20 cellular contexts compared by ENCODE assay signal in the genomic region with DNA sequence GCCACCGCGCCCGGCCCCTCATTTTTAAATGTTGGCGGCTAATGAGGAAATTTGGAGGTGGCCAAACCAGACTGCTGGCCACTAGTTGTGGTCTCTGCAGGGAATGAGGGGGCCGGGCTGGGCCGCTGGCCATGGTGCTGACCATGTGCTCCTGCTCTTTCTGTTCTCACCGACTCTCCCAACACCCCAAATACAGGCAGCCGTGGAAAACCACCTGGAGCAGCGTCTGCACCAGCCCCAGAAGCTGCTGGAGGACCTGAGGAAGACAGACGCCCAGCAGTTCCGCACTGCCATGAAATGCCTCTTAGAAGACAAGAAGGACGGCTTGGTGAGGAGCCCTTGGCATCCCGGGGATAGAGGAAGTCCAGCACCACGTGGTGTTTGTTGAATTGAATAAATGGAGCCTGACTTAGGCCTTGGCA. TPM values are rescaled to one million over a fixed set of nuclear protein-coding genes. Genes with fewer than 3 reads are reported as not detected.
DNase-seq lines count a peak whose midpoint lies in the region; TF ChIP-seq lines count a peak whose summit lies in the region.
"Had no signal": no experiment of that assay in that cellular context is flagged by ENCODE, and none has a peak within 500 bp of the region (broad histone marks: within the 10 kb centered on the region; RNA-seq: fewer than 3 reads in every experiment).

No MANE protein-coding gene starts in this region.

- no peak overlapping the region for H3K27ac Mint-ChIP-seq in nephron progenitor cell
- H3K27ac Mint-ChIP-seq: CD4-positive, alpha-beta T cell; dendritic cell treated with granulocyte-macrophage colony-stimulating factor and Interleukin-4, amounts not matched to agents 40 ng/mL and 50 ng/mL, for 4 days; stimulated activated naive CD8-positive, alpha-beta T cell treated with anti-CD3 and anti-CD28 coated beads, Interleukin-15, amount 100 ng/mL, for 72 hours had no signal

- TF ChIP-seq CTCF in nephron progenitor cell (IDR thresholded peaks at IDR 0.05), result no peak

- no peak for TF ChIP-seq RAD21 in Ishikawa (IDR thresholded peaks at IDR 0.05; ENCODE audit: low read depth)

- no peaks in the 10 kb centered on the region for H3K36me3 Mint-ChIP-seq in nephron progenitor cell (ENCODE audit: low read depth)

- no peaks in the 10 kb centered on the region for H3K9me3 Mint-ChIP-seq in nephron progenitor cell
- H3K9me3 Mint-ChIP-seq: CD4-positive, alpha-beta T cell; dendritic cell treated with granulocyte-macrophage colony-stimulating factor and Interleukin-4, amounts not matched to agents 40 ng/mL and 50 ng/mL, for 4 days; stimulated activated naive CD8-positive, alpha-beta T cell treated with anti-CD3 and anti-CD28 coated beads, Interleukin-15, amount 100 ng/mL, for 72 hours had no signal

- DNase-seq in ELF-1 (ENCODE audit: low read depth, low spot score) (peak; percentile 73), dermis blood vessel endothelial cell (peak; percentile 9), nephron progenitor cell (peak; percentile 78), GM03348 (ENCODE audit: low spot score) (no peak), NOMO-1 treated with dmso at 0.1 percent for 144 hours (lab: John Stamatoyannopoulos, UW; ENCODE audit: unreplicated experiment) (no peak)
- no peak for DNase-seq in activated effector memory CD4-positive, alpha-beta T cell treated with Interleukin-2 at 50 U/mL for 16 hours
- no peak for DNase-seq in stimulated activated CD4-positive, alpha-beta T cell treated with anti-CD3 and anti-CD28 coated beads, Interleukin-1b, Interleukin-23, amount 100 ng/mL, for 48 hours
- DNase-seq: activated naive CD4-positive, alpha-beta T cell treated with anti-CD3 and anti-CD28 coated beads, Interleukin-2, amount 50 U/mL, for 16 hours; caudate nucleus; CD4-positive, alpha-beta T cell; DMS153; heart left ventricle; lower lobe of right lung; NCI-H1436 treated with DMSO at 0.1 percent for 48 hours; spleen had no signal

- H3K27me3 Mint-ChIP-seq in nephron progenitor cell (ENCODE audit: low read depth, poor library complexity), result peaks cover 13% of the 10 kb centered on the region

- H3K4me1 Mint-ChIP-seq in nephron progenitor cell, result no peaks in the 10 kb centered on the region
- H3K4me1 Mint-ChIP-seq: stimulated activated naive CD8-positive, alpha-beta T cell treated with anti-CD3 and anti-CD28 coated beads, Interleukin-15, amount 100 ng/mL, for 72 hours had no signal

- no peak overlapping the region for H3K4me3 Mint-ChIP-seq in nephron progenitor cell
- H3K4me3 Mint-ChIP-seq: CD4-positive, alpha-beta T cell; dendritic cell treated with granulocyte-macrophage colony-stimulating factor and Interleukin-4, amounts not matched to agents 40 ng/mL and 50 ng/mL, for 4 days; stimulated activated naive CD8-positive, alpha-beta T cell treated with anti-CD3 and anti-CD28 coated beads, Interleukin-15, amount 100 ng/mL, for 72 hours had no signal

- no peak for TF ChIP-seq EP300 in Ishikawa (IDR thresholded peaks at IDR 0.05; ENCODE audit: borderline replicate concordance)

TF ChIP-seq in Ishikawa, 13 proteins besides CTCF, POLR2A, EP300 and RAD21:
- TF ChIP-seq, protein P1, sequence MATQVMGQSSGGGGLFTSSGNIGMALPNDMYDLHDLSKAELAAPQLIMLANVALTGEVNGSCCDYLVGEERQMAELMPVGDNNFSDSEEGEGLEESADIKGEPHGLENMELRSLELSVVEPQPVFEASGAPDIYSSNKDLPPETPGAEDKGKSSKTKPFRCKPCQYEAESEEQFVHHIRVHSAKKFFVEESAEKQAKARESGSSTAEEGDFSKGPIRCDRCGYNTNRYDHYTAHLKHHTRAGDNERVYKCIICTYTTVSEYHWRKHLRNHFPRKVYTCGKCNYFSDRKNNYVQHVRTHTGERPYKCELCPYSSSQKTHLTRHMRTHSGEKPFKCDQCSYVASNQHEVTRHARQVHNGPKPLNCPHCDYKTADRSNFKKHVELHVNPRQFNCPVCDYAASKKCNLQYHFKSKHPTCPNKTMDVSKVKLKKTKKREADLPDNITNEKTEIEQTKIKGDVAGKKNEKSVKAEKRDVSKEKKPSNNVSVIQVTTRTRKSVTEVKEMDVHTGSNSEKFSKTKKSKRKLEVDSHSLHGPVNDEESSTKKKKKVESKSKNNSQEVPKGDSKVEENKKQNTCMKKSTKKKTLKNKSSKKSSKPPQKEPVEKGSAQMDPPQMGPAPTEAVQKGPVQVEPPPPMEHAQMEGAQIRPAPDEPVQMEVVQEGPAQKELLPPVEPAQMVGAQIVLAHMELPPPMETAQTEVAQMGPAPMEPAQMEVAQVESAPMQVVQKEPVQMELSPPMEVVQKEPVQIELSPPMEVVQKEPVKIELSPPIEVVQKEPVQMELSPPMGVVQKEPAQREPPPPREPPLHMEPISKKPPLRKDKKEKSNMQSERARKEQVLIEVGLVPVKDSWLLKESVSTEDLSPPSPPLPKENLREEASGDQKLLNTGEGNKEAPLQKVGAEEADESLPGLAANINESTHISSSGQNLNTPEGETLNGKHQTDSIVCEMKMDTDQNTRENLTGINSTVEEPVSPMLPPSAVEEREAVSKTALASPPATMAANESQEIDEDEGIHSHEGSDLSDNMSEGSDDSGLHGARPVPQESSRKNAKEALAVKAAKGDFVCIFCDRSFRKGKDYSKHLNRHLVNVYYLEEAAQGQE (IDR thresholded peaks at IDR 0.05; ENCODE audit: low read depth), result peak; percentile 95
- TF ChIP-seq, protein P2, sequence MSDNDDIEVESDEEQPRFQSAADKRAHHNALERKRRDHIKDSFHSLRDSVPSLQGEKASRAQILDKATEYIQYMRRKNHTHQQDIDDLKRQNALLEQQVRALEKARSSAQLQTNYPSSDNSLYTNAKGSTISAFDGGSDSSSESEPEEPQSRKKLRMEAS (IDR thresholded peaks at IDR 0.05), result peak; percentile 87
- TF ChIP-seq CEBPB (IDR thresholded peaks at IDR 0.05) (no peak), TCF12 (IDR thresholded peaks at IDR 0.05; ENCODE audit: low read depth) (no peak), ZBTB7A (IDR thresholded peaks at IDR 0.05; ENCODE audit: low read depth) (peak; percentile 81)
- TF ChIP-seq, protein P3, sequence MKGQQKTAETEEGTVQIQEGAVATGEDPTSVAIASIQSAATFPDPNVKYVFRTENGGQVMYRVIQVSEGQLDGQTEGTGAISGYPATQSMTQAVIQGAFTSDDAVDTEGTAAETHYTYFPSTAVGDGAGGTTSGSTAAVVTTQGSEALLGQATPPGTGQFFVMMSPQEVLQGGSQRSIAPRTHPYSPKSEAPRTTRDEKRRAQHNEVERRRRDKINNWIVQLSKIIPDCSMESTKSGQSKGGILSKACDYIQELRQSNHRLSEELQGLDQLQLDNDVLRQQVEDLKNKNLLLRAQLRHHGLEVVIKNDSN (IDR thresholded peaks at IDR 0.05), result peak; percentile 27; the same call in 1 of the 2 replicates

RNA-seq across cellular contexts. Expression of a gene that starts 21.3 kb away (rescaled TPM):
- total RNA-seq in dermis blood vessel endothelial cell, result 0.09 TPM in 1 of 2 replicates, not detected in the other
- total RNA-seq: Right ventricle myocardium inferior had no signal

RNA-seq across cellular contexts. Expression of a gene that starts 32.6 kb away (rescaled TPM):
- not detected in 2 replicates for total RNA-seq in dermis blood vessel endothelial cell
- total RNA-seq: fibroblast of villous mesenchyme had no signal

Comparison
In these comparisons a context has a peak if more than half of its experiments do, and no peak if none do; other contexts are left out.
1. DNase-seq: peak in ELF-1 (single experiment), dermis blood vessel endothelial cell (single experiment) and nephron progenitor cell (single experiment); none in activated effector memory CD4-positive, alpha-beta T cell treated with Interleukin-2 at 50 U/mL for 16 hours (single experiment), stimulated activated CD4-positive, alpha-beta T cell treated with anti-CD3 and anti-CD28 coated beads, Interleukin-1b, Interleukin-23, amount 100 ng/mL, for 48 hours (single experiment), GM03348 (single experiment) and NOMO-1 treated with dmso at 0.1 percent for 144 hours (single experiment).